ENCODE assay signal across 2 cellular contexts in the genomic region with DNA sequence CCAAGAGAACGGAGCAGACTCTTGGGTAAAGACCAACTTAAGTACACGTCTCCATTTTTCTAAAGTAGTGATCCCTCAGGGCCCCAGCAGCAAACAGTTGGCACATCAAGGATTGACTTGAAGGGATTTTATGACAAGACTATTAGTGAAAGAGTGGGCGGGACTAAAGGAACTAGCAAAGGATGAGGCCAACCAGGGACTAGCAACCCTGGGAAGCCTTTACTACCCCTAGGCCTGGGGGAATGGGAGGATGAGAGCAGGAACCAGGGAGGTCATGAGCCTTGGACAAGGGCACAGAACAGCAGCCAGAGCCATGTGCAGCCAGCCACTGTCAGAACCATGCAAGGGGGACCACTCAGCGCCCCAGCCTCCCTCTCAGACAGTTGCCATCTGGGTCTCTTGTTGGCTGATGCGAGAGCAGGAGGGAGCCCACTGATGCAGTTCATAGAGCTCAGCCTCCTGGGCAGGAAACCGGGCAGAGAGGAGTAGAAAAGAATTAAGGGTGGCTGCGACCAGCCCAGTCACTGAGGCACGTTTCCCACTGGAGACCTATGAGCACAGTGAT.
TF ChIP-seq lines count a peak whose summit lies in the region.

No MANE protein-coding gene starts in this region.

TF ChIP-seq in SK-N-SH, 30 proteins besides CTCF, POLR2A, EP300 and RAD21:
- 0 out of 2 replicates have a peak, but pooled peaks have one; percentile 1 for TF ChIP-seq POLR2AphosphoS5 (IDR thresholded peaks at IDR 0.05; ENCODE audit: low read depth, low read length)
- TF ChIP-seq SMC3 (IDR thresholded peaks at IDR 0.05; ENCODE audit: low read depth, low read length): no peak
TF ChIP-seq in SK-N-SH: peak in this region for 1.

TF ChIP-seq in SK-N-SH treated with all-trans-retinoic acid at 6 μM for 48 hours, 23 proteins besides CTCF, POLR2A, EP300 and RAD21:
- TF ChIP-seq ZNF70 (CRISPR knock-in tag; IDR thresholded peaks at IDR 0.05): no peak
- TF ChIP-seq RARB (CRISPR knock-in tag; IDR thresholded peaks at IDR 0.05): no peak
- TF ChIP-seq ESRRG (CRISPR knock-in tag; IDR thresholded peaks at IDR 0.05): no peak
- TF ChIP-seq PATZ1 (CRISPR knock-in tag; IDR thresholded peaks at IDR 0.05; ENCODE audit: borderline replicate concordance): no peak
